Comparison of ENCODE assay signal across 11 cellular contexts in genomic region chr11:35049906-35050531, GRCh38.
DNase-seq lines count a peak whose midpoint lies in the region; ATAC-seq lines count a peak whose summit lies in the region.
"Had no signal": no experiment of that assay in that cellular context is flagged by ENCODE, and none has a peak within 500 bp of the region (broad histone marks: within the 10 kb centered on the region; RNA-seq: fewer than 3 reads in every experiment).

No MANE protein-coding gene starts in this region.

- no peak overlapping the region for H3K14ac ChIP-seq in mesenchymal stem cell (ENCODE audit: low read length in 2 of 2)

- H2BK12ac ChIP-seq in mesenchymal stem cell (ENCODE audit: low read length in 2 of 2) = peak overlapping the region in 1 of 2 experiments; percentile 21

- H3K9me3 ChIP-seq in mesenchymal stem cell (ENCODE audit: control insufficient read depth, low read length) = no peaks in the 10 kb centered on the region
- H3K9me3 ChIP-seq: body of pancreas, sigmoid colon had no signal

- H3K27ac ChIP-seq in mesenchymal stem cell (ENCODE audit: low read length, poor library complexity, severe bottlenecking) = no peak overlapping the region
- H3K27ac ChIP-seq: body of pancreas had no signal

- peak; percentile 43 for DNase-seq in OCI-M1 (lab: John Stamatoyannopoulos, UW)
- DNase-seq in mesenchymal stem cell = peak; percentile 50
- DNase-seq in NCI-H1048 (lab: John Stamatoyannopoulos, UW) = no peak
- no peak for DNase-seq in LoVo (ENCODE audit: low spot score)
- DNase-seq: activated CD4-positive, alpha-beta T cell treated with anti-CD3 and anti-CD28 coated beads, Interleukin-2, amount 50 U/mL, for 48 hours; body of pancreas; NCI-H446; sigmoid colon had no signal

- H2AFZ ChIP-seq in mesenchymal stem cell (ENCODE audit: low read depth, low read length) = no peak overlapping the region

- H3K27me3 ChIP-seq in mesenchymal stem cell (ENCODE audit: control insufficient read depth in 1 of 2, insufficient read depth in 1 of 2, low read length in 2 of 2) = no peaks in the 10 kb centered on the region
- H3K27me3 ChIP-seq: body of pancreas, sigmoid colon had no signal

- no peaks in the 10 kb centered on the region for H3K36me3 ChIP-seq in mesenchymal stem cell (ENCODE audit: control insufficient read depth in 1 of 2, insufficient read depth in 2 of 2, low read depth in 1 of 2, low read length in 2 of 2)
- H3K36me3 ChIP-seq: sigmoid colon had no signal

- no peak overlapping the region for H2BK15ac ChIP-seq in mesenchymal stem cell (ENCODE audit: low read depth, poor library complexity, severe bottlenecking)

- peaks cover 3% of the 10 kb centered on the region for H3K4me1 ChIP-seq in mesenchymal stem cell (ENCODE audit: control insufficient read depth, insufficient read depth, low read depth, low read length)

- no peak overlapping the region for H3K9ac ChIP-seq in mesenchymal stem cell (ENCODE audit: low read length)

- peak; percentile 49 for ATAC-seq in GM19351 (IDR thresholded peaks at IDR 0.05; ENCODE audit: unreplicated experiment)
- ATAC-seq in HG02840 (IDR thresholded peaks at IDR 0.05; ENCODE audit: low FRiP score, unreplicated experiment) = no peak
- ATAC-seq: body of pancreas had no signal

- no peaks in the 10 kb centered on the region for H3K79me1 ChIP-seq in mesenchymal stem cell (replicated peaks; ENCODE audit: low read length, poor library complexity, severe bottlenecking)

- H2BK5ac ChIP-seq in mesenchymal stem cell (ENCODE audit: low read depth, low read length, poor library complexity, severe bottlenecking) = no peak overlapping the region

- H2BK120ac ChIP-seq in mesenchymal stem cell (ENCODE audit: low read depth, low read length) = no peak overlapping the region

- H3K4ac ChIP-seq in mesenchymal stem cell (ENCODE audit: low read depth in 1 of 2, low read length in 2 of 2) = peak overlapping the region in 1 of 2 experiments; percentile 26

- H4K8ac ChIP-seq in mesenchymal stem cell (ENCODE audit: low read length) = no peak overlapping the region

- no peak overlapping the region for H3K23ac ChIP-seq in mesenchymal stem cell (ENCODE audit: low read length in 2 of 2)

- no peak overlapping the region for H4K91ac ChIP-seq in mesenchymal stem cell (ENCODE audit: low read length)

- no peak overlapping the region for H3K4me2 ChIP-seq in mesenchymal stem cell (ENCODE audit: low read length, poor library complexity, severe bottlenecking)

- H3K4me3 ChIP-seq in GM08714 (ENCODE audit: low read length) (peak overlapping the region; percentile 4; the same call in 1 of the 2 replicates), mesenchymal stem cell (ENCODE audit: insufficient read depth in 1 of 2, low read depth in 1 of 2, low read length in 2 of 2) (no peak overlapping the region)
- H3K4me3 ChIP-seq: body of pancreas, sigmoid colon had no signal

- WGBS in mesenchymal stem cell = 81% methylated on average over 3 of the region's 4 CpGs

- H3K18ac ChIP-seq in mesenchymal stem cell (ENCODE audit: low read depth in 1 of 2, low read length in 2 of 2) = peak overlapping the region in 1 of 2 experiments; percentile 21

- no peak overlapping the region for H2AK5ac ChIP-seq in mesenchymal stem cell (ENCODE audit: low read length, severe bottlenecking)

Comparison
In these comparisons a context has a peak if more than half of its experiments do, and no peak if none do; other contexts are left out.
1. DNase-seq: peak in OCI-M1 (single experiment) and mesenchymal stem cell (single experiment); none in NCI-H1048 (single experiment) and LoVo (single experiment).